ENCODE assay signal across 26 cellular contexts in genomic region chr5:75736273-75736672, GRCh38.
"Had no signal": no experiment of that assay in that cellular context is flagged by ENCODE, and none has a peak within 500 bp of the region (broad histone marks: within the 10 kb centered on the region; RNA-seq: fewer than 3 reads in every experiment).

No MANE protein-coding gene starts in this region.

- H3K27me3 Mint-ChIP-seq: progenitor cell of endocrine pancreas had no signal

- H3K4me3 ChIP-seq: ovary, upper lobe of left lung, vagina had no signal

- H3K9me3 Mint-ChIP-seq: activated naive CD4-positive, alpha-beta T cell treated with anti-CD3 and anti-CD28 coated beads for 36 hours; activated naive CD8-positive, alpha-beta T cell treated with anti-CD3 and anti-CD28 coated beads, Interleukin-2, amount 10 ng/mL, durations not matched to agents 7 days and 5 days; activated T-helper 1 cell treated with anti-CD3 and anti-CD28 coated beads, Interleukin-12 subunit alpha, Interleukin-12 subunit beta, Interleukin-2, Interleukin-4 antibody, amounts not matched to agents 30 ng/mL and 10 ng/mL and 1 ng/mL, durations not matched to agents 14 hours and 24 hours and 36 hours; stimulated activated naive CD8-positive, alpha-beta T cell treated with anti-CD3 and anti-CD28 coated beads, Interleukin-15, amount 100 ng/mL, for 72 hours had no signal

- H3K9me3 ChIP-seq: upper lobe of left lung had no signal

- H3K4me3 Mint-ChIP-seq: activated naive CD4-positive, alpha-beta T cell treated with anti-CD3 and anti-CD28 coated beads for 36 hours; activated naive CD8-positive, alpha-beta T cell treated with anti-CD3 and anti-CD28 coated beads, Interleukin-2, amount 10 ng/mL, durations not matched to agents 7 days and 5 days; activated T-helper 1 cell treated with anti-CD3 and anti-CD28 coated beads, Interleukin-12 subunit alpha, Interleukin-12 subunit beta, Interleukin-2, Interleukin-4 antibody, amounts not matched to agents 30 ng/mL and 10 ng/mL and 1 ng/mL, durations not matched to agents 14 hours and 24 hours and 36 hours; nephron; stimulated activated effector memory CD8-positive, alpha-beta T cell treated with anti-CD3 and anti-CD28 coated beads, Interleukin-12 subunit alpha, Interleukin-12 subunit beta, amount 100 ng/mL, for 72 hours; stimulated activated naive CD8-positive, alpha-beta T cell treated with anti-CD3 and anti-CD28 coated beads, Interleukin-15, amount 100 ng/mL, for 72 hours had no signal

- H3K27ac Mint-ChIP-seq: activated naive CD4-positive, alpha-beta T cell treated with anti-CD3 and anti-CD28 coated beads for 36 hours; activated naive CD8-positive, alpha-beta T cell treated with anti-CD3 and anti-CD28 coated beads, Interleukin-2, amount 10 ng/mL, durations not matched to agents 7 days and 5 days; activated T-helper 1 cell treated with anti-CD3 and anti-CD28 coated beads, Interleukin-12 subunit alpha, Interleukin-12 subunit beta, Interleukin-2, Interleukin-4 antibody, amounts not matched to agents 30 ng/mL and 10 ng/mL and 1 ng/mL, durations not matched to agents 14 hours and 24 hours and 36 hours; nephron; progenitor cell of endocrine pancreas; stimulated activated effector memory CD8-positive, alpha-beta T cell treated with anti-CD3 and anti-CD28 coated beads, Interleukin-12 subunit alpha, Interleukin-12 subunit beta, amount 100 ng/mL, for 72 hours had no signal

- DNase-seq: activated CD4-positive, alpha-beta T cell treated with anti-CD3 and anti-CD28 coated beads for 4 hours; activated CD4-positive, alpha-beta T cell treated with anti-CD3 and anti-CD28 coated beads, Interleukin-2, amount 50 U/mL, for 48 hours; activated CD4-positive, CD25-positive, alpha-beta regulatory T cell; activated CD8-positive, alpha-beta memory T cell treated with anti-CD3 and anti-CD28 coated beads for 24 hours; activated effector memory CD4-positive, alpha-beta T cell treated with anti-CD3 and anti-CD28 coated beads, Interleukin-2, amount 50 U/mL, for 16 hours; activated naive CD4-positive, alpha-beta T cell treated with anti-CD3 and anti-CD28 coated beads for 36 hours; activated naive CD8-positive, alpha-beta T cell treated with anti-CD3 and anti-CD28 coated beads, Interleukin-2, amount 10 ng/mL, durations not matched to agents 7 days and 5 days; activated T-cell treated with anti-CD3 and anti-CD28 coated beads, Interleukin-2, amount 50 U/mL, for 1 hour; amniotic stem cell; brain microvascular endothelial cell; foreskin fibroblast; head of caudate nucleus; left cardiac atrium; left ventricle myocardium superior; ovary; small intestine; stimulated activated CD4-positive, alpha-beta T cell treated with anti-CD3 and anti-CD28 coated beads, Interleukin-4, amount 100 ng/mL, for 24 hours; stimulated activated naive CD8-positive, alpha-beta T cell treated with anti-CD3 and anti-CD28 coated beads, Interleukin-15, amount 100 ng/mL, for 72 hours; upper lobe of left lung had no signal

- H3K4me1 ChIP-seq: upper lobe of left lung, vagina had no signal

- H3K36me3 ChIP-seq: brain microvascular endothelial cell, ovary, upper lobe of left lung, vagina had no signal

- H3K36me3 Mint-ChIP-seq: activated naive CD8-positive, alpha-beta T cell treated with anti-CD3 and anti-CD28 coated beads, Interleukin-2, amount 10 ng/mL, durations not matched to agents 7 days and 5 days; stimulated activated effector memory CD8-positive, alpha-beta T cell treated with anti-CD3 and anti-CD28 coated beads, Interleukin-12 subunit alpha, Interleukin-12 subunit beta, amount 100 ng/mL, for 72 hours had no signal

- H3K4me1 Mint-ChIP-seq: activated naive CD8-positive, alpha-beta T cell treated with anti-CD3 and anti-CD28 coated beads, Interleukin-2, amount 10 ng/mL, durations not matched to agents 7 days and 5 days; nephron; stimulated activated effector memory CD8-positive, alpha-beta T cell treated with anti-CD3 and anti-CD28 coated beads, Interleukin-12 subunit alpha, Interleukin-12 subunit beta, amount 100 ng/mL, for 72 hours; stimulated activated naive CD8-positive, alpha-beta T cell treated with anti-CD3 and anti-CD28 coated beads, Interleukin-15, amount 100 ng/mL, for 72 hours had no signal

- H3K27me3 ChIP-seq: brain microvascular endothelial cell, ovary, upper lobe of left lung, vagina had no signal

- ATAC-seq: esophagus mucosa; left cardiac atrium; left ventricle myocardium superior; sciatic nerve; stimulated activated effector memory CD8-positive, alpha-beta T cell treated with anti-CD3 and anti-CD28 coated beads, Interleukin-12 subunit alpha, Interleukin-12 subunit beta, amount 100 ng/mL, for 72 hours; stimulated activated naive CD8-positive, alpha-beta T cell treated with anti-CD3 and anti-CD28 coated beads, Interleukin-15, amount 100 ng/mL, for 72 hours had no signal

- H3K27ac ChIP-seq: brain microvascular endothelial cell, ovary, upper lobe of left lung, vagina had no signal
